ENCODE assay signal across 8 cellular contexts in genomic region chr19:52535336-52535830, GRCh38. TPM values are rescaled to one million over a fixed set of nuclear protein-coding genes. Genes with fewer than 3 reads are reported as not detected.
DNase-seq lines count a peak whose midpoint lies in the region; ATAC-seq and TF ChIP-seq lines count a peak whose summit lies in the region.
"Not testable (repeated sequence)": the region's sequence is repeated elsewhere in the genome, so short reads cannot be mapped to it uniquely, and the experiment has no call there.

No MANE protein-coding gene starts in this region.

- peak; percentile 50 for TF ChIP-seq CTCF in CD14-positive monocyte (IDR thresholded peaks at IDR 0.05)
- not testable (repeated sequence) for TF ChIP-seq CTCF in epithelial cell of esophagus (IDR thresholded peaks at IDR 0.05; ENCODE audit: insufficient read depth, low read depth, low read length, missing control alignments); neural progenitor cell (IDR thresholded peaks at IDR 0.05)

- peaks cover 12% of the 10 kb centered on the region; the same call in 1 of the 2 replicates for H3K27me3 ChIP-seq in iPS-20b (ENCODE audit: insufficient read depth, low read length)
- H3K27me3 ChIP-seq in neural progenitor cell: peaks cover 16% of the 10 kb centered on the region

- H3K9me3 Mint-ChIP-seq in CD14-positive monocyte: peaks cover 16 to 53% (median 37%) of the 10 kb centered on the region in 7 donors
- not testable (repeated sequence) for H3K9me3 Mint-ChIP-seq in T-cell; activated naive CD8-positive, alpha-beta T cell (ENCODE audit: low read depth); stimulated activated naive CD8-positive, alpha-beta T cell treated with anti-CD3 and anti-CD28 coated beads, Interleukin-15, Interleukin-2, amounts not matched to agents 100 ng/mL and 50 ng/mL, for 24 hours
- peaks cover 38% of the 10 kb centered on the region for H3K9me3 Mint-ChIP-seq in neural progenitor cell

- peak overlapping the region; percentile 61 for H2AFZ ChIP-seq in neural progenitor cell (replicated peaks)

- peaks cover 28% of the 10 kb centered on the region for H3F3A ChIP-seq in neural progenitor cell (ENCODE audit: low read depth)

- not testable (repeated sequence) for H3K4me1 ChIP-seq in iPS-20b (ENCODE audit: insufficient read depth, low read length); neural progenitor cell

- peak overlapping the region; percentile 95 for H3K4me2 ChIP-seq in neural progenitor cell

- peak overlapping the region; percentile 88 to 93 for H3K4me3 Mint-ChIP-seq in CD14-positive monocyte
- H3K4me3 Mint-ChIP-seq in T-cell: peak overlapping the region; percentile 85 to 93 (median 90)
- peak overlapping the region; percentile 92 for H3K4me3 Mint-ChIP-seq in activated naive CD8-positive, alpha-beta T cell
- H3K4me3 Mint-ChIP-seq in neural progenitor cell: peak overlapping the region; percentile 88
- H3K4me3 Mint-ChIP-seq in stimulated activated naive CD8-positive, alpha-beta T cell treated with anti-CD3 and anti-CD28 coated beads, Interleukin-15, Interleukin-2, amounts not matched to agents 100 ng/mL and 50 ng/mL, for 24 hours: peak overlapping the region; percentile 90

- not testable (repeated sequence) for DNase-seq in CD14-positive monocyte (ENCODE audit: low spot score); epithelial cell of esophagus (ENCODE audit: low read depth); neural progenitor cell (ENCODE audit: low spot score)
- peak in 5 of 34 experiments; percentile 1 to 25 (median 3) for DNase-seq in T-cell

- CTCF ChIA-PET in T-cell (lab: Charles Lee): interaction anchor here in 1 of 2 donors (0.6 kb wide), 1 partner anchor 65 kb away, joined by 3 read pairs; no protein-coding TSS in a partner anchor

- not testable (repeated sequence) for H3K79me2 ChIP-seq in neural progenitor cell (ENCODE audit: low read depth)

- H3K27ac ChIP-seq in iPS-20b (ENCODE audit: low read length); neural progenitor cell: not testable (repeated sequence)

- H3K36me3 ChIP-seq in iPS-20b (ENCODE audit: insufficient read depth, low read depth, low read length); neural progenitor cell: not testable (repeated sequence)

- H4K20me1 ChIP-seq in neural progenitor cell (ENCODE audit: low read depth): peaks cover 19% of the 10 kb centered on the region

- ATAC-seq in HG02798 (IDR thresholded peaks at IDR 0.05; ENCODE audit: poor library complexity, unreplicated experiment) (peak; percentile 11), T-cell (replicated peaks in 1 of 4) (peak; percentile 4 to 13 (median 5))

- H3K36me3 Mint-ChIP-seq in CD14-positive monocyte: peaks cover 18 to 40% of the 10 kb centered on the region in 2 donors
- H3K36me3 Mint-ChIP-seq in T-cell: peaks cover 34% of the 10 kb centered on the region
- peaks cover 20% of the 10 kb centered on the region for H3K36me3 Mint-ChIP-seq in activated naive CD8-positive, alpha-beta T cell
- H3K36me3 Mint-ChIP-seq in neural progenitor cell: peaks cover 31% of the 10 kb centered on the region
- peaks cover 58% of the 10 kb centered on the region for H3K36me3 Mint-ChIP-seq in stimulated activated naive CD8-positive, alpha-beta T cell treated with anti-CD3 and anti-CD28 coated beads, Interleukin-15, Interleukin-2, amounts not matched to agents 100 ng/mL and 50 ng/mL, for 24 hours (ENCODE audit: low read depth)

- H3K4me1 Mint-ChIP-seq in CD14-positive monocyte (peaks cover 61% of the 10 kb centered on the region), T-cell (peaks cover 39 to 46% (median 46%) of the 10 kb centered on the region in 3 donors)
- peaks cover 31% of the 10 kb centered on the region for H3K4me1 Mint-ChIP-seq in activated naive CD8-positive, alpha-beta T cell (ENCODE audit: low read depth)
- H3K4me1 Mint-ChIP-seq in neural progenitor cell: not testable (repeated sequence)
- peaks cover 37% of the 10 kb centered on the region for H3K4me1 Mint-ChIP-seq in stimulated activated naive CD8-positive, alpha-beta T cell treated with anti-CD3 and anti-CD28 coated beads, Interleukin-15, Interleukin-2, amounts not matched to agents 100 ng/mL and 50 ng/mL, for 24 hours (ENCODE audit: low read depth)

- H3K27ac Mint-ChIP-seq in CD14-positive monocyte: peak overlapping the region; percentile 76 to 96 (median 88)
- peak overlapping the region; percentile 93 for H3K27ac Mint-ChIP-seq in T-cell
- not testable (repeated sequence) for H3K27ac Mint-ChIP-seq in activated naive CD8-positive, alpha-beta T cell; neural progenitor cell; stimulated activated naive CD8-positive, alpha-beta T cell treated with anti-CD3 and anti-CD28 coated beads, Interleukin-15, Interleukin-2, amounts not matched to agents 100 ng/mL and 50 ng/mL, for 24 hours

- H3K4me3 ChIP-seq in epithelial cell of esophagus (ENCODE audit: low read length) (peak overlapping the region; percentile 65), iPS-20b (ENCODE audit: low read length) (peak overlapping the region; percentile 91), neural progenitor cell (peak overlapping the region; percentile 75)

- POLR2A ChIA-PET in T-cell (lab: Charles Lee): not testable (repeated sequence)

- peak overlapping the region; percentile 41; the same call in 1 of the 2 replicates for H3K9ac ChIP-seq in iPS-20b (ENCODE audit: low read depth, low read length)
- not testable (repeated sequence) for H3K9ac ChIP-seq in neural progenitor cell

- intact Hi-C loops in CD14-positive monocyte (cut with micrococcal nuclease): loop anchor here in 1 of 2 donors (1.0 to 10.0 kb wide), 2 partner anchors 8 to 261 kb away; partner anchors contain the start of gene ZNF808

- not testable (repeated sequence) for H3K27me3 Mint-ChIP-seq in CD14-positive monocyte (ENCODE audit: low read depth in 3 of 3); T-cell; activated naive CD8-positive, alpha-beta T cell; neural progenitor cell (ENCODE audit: insufficient read depth, low read depth); stimulated activated naive CD8-positive, alpha-beta T cell treated with anti-CD3 and anti-CD28 coated beads, Interleukin-15, Interleukin-2, amounts not matched to agents 100 ng/mL and 50 ng/mL, for 24 hours

- H3K9me3 ChIP-seq in iPS-20b (ENCODE audit: insufficient read depth, low read depth, low read length); neural progenitor cell (ENCODE audit: low read depth): not testable (repeated sequence)

RNA-seq across cellular contexts. Expression of gene ZNF808, which starts 7.9 kb away (rescaled TPM):
- polyA plus RNA-seq in CD14-positive monocyte: 1 to 10 TPM; 2.6 to 3.4 TPM
- total RNA-seq in T-cell (10 to 100 TPM; 26.5 to 46.7 (median 41.3) TPM), neural progenitor cell (ENCODE audit: low replicate concordance) (13.5 and 18.9 TPM in 2 replicates)

RNA-seq across cellular contexts. Expression of gene ZNF701, which starts 34.7 kb away (rescaled TPM):
- polyA plus RNA-seq in CD14-positive monocyte: 1 to 10 TPM; 4.8 to 5.6 TPM
- total RNA-seq in T-cell (10 to 100 TPM; 18.5 to 39.4 (median 35.7) TPM), neural progenitor cell (ENCODE audit: low replicate concordance) (12.9 and 16.2 TPM in 2 replicates)
